Comparison of ENCODE assay signal across 8 cellular contexts in genomic region chr1:160251687-160252526, GRCh38. TPM values are rescaled to one million over a fixed set of nuclear protein-coding genes. Genes with fewer than 3 reads are reported as not detected.
A peak's percentile ranks its signal among the peaks of the same experiment; 100 is the strongest.
DNase-seq lines count a peak whose midpoint lies in the region; ATAC-seq and TF ChIP-seq lines count a peak whose summit lies in the region.

No MANE protein-coding gene starts in this region.

- no peak overlapping the region for H2AFZ ChIP-seq in smooth muscle cell (ENCODE audit: low read depth)

- peaks cover 98% of the 10 kb centered on the region for H4K20me1 ChIP-seq in smooth muscle cell (ENCODE audit: low read depth)

- no peak for ATAC-seq in HG03457 (IDR thresholded peaks at IDR 0.05; ENCODE audit: unreplicated experiment)

- 73% methylated on average over 5 of the region's 5 CpGs for WGBS in smooth muscle cell (ENCODE audit: low lambda C conversion rate)

- H3K4me2 ChIP-seq in smooth muscle cell, result no peak overlapping the region

- peak; percentile 76 for TF ChIP-seq CTCF in brain microvascular endothelial cell (IDR thresholded peaks at IDR 0.05; ENCODE audit: low read depth, low read length, missing control alignments)
- TF ChIP-seq CTCF in smooth muscle cell (IDR thresholded peaks at IDR 0.05; ENCODE audit: borderline replicate concordance, insufficient read depth, poor library complexity, severe bottlenecking), result peak; percentile 61

- H3K27ac ChIP-seq in brain microvascular endothelial cell (no peak overlapping the region), smooth muscle cell (ENCODE audit: low read depth) (peak overlapping the region; percentile 50)

- no peak overlapping the region for H3K4me3 ChIP-seq in H7 (ENCODE audit: insufficient read depth, low read depth, low read length)
- H3K4me3 ChIP-seq in brain microvascular endothelial cell (ENCODE audit: low read depth, low read length), result no peak overlapping the region
- no peak overlapping the region for H3K4me3 ChIP-seq in smooth muscle cell

- in situ Hi-C loops in brain microvascular endothelial cell (cut with HindIII; ENCODE audit: low pct_ligation_motif_present, low sequenced_read_pairs), result no loop called here

- peaks cover 7% of the 10 kb centered on the region for H3F3A ChIP-seq in smooth muscle cell (ENCODE audit: low read depth)

- H3K27me3 ChIP-seq in H7 (ENCODE audit: control insufficient read depth, insufficient read depth, low read length) (no peaks in the 10 kb centered on the region), brain microvascular endothelial cell (replicated peaks) (no peaks in the 10 kb centered on the region), smooth muscle cell (ENCODE audit: low read depth) (no peaks in the 10 kb centered on the region)

- no peak overlapping the region for H3K9ac ChIP-seq in smooth muscle cell (ENCODE audit: low read depth)

- no peaks in the 10 kb centered on the region for H3K9me3 ChIP-seq in smooth muscle cell (replicated peaks; ENCODE audit: low read depth)

- H3K36me3 ChIP-seq in H7 (replicated peaks; ENCODE audit: control insufficient read depth, insufficient read depth, low read length) (peaks cover 2% of the 10 kb centered on the region; the same call in 1 of the 2 replicates), brain microvascular endothelial cell (replicated peaks) (no peaks in the 10 kb centered on the region), smooth muscle cell (ENCODE audit: low read depth) (no peaks in the 10 kb centered on the region)

- DNase-seq in DMS114 treated with DMSO at 0.1 percent for 48 hours (lab: John Stamatoyannopoulos, UW; ENCODE audit: unreplicated experiment) (peak; percentile 68), H7 (peak; percentile 62), NCI-H1694 treated with DMSO at 0.1 percent for 48 hours (lab: John Stamatoyannopoulos, UW) (peak; percentile 86), T-helper 22 cell (ENCODE audit: low read depth) (peak; percentile 21), brain microvascular endothelial cell (peak; percentile 61), iPS-NIHi11 (ENCODE audit: low spot score) (peak; percentile 71), smooth muscle cell (lab: John Stamatoyannopoulos, UW; ENCODE audit: unreplicated experiment) (no peak)

- H3K4me1 ChIP-seq in smooth muscle cell (ENCODE audit: low read depth), result peaks cover 5% of the 10 kb centered on the region

- H3K79me2 ChIP-seq in smooth muscle cell (ENCODE audit: low read depth), result peaks cover 60% of the 10 kb centered on the region

RNA-seq across cellular contexts. Expression of gene DCAF8, which starts 10.4 kb away (rescaled TPM):
- total RNA-seq in H7 (2014; rRNA removed; shearing (Covaris generic)), result 129 and 184 TPM in 2 replicates
- total RNA-seq in smooth muscle cell, result 56.7 and 63.6 TPM in 2 replicates
- 79.9 and 92.6 TPM in 2 replicates for polyA plus RNA-seq in smooth muscle cell

RNA-seq across cellular contexts. Expression of gene PEX19, which starts 33.0 kb away (rescaled TPM):
- total RNA-seq in H7 (2014; rRNA removed; shearing (Covaris generic)), result 81.9 and 107 TPM in 2 replicates
- 40.2 and 47.1 TPM in 2 replicates for total RNA-seq in smooth muscle cell
- polyA plus RNA-seq in smooth muscle cell, result 29.2 and 34.5 TPM in 2 replicates

RNA-seq across cellular contexts. Expression of gene PEA15, which starts 46.7 kb away (rescaled TPM):
- total RNA-seq in H7 (2014; rRNA removed; shearing (Covaris generic)), result 75.6 and 81.4 TPM in 2 replicates
- 85.0 and 115 TPM in 2 replicates for total RNA-seq in smooth muscle cell
- polyA plus RNA-seq in smooth muscle cell, result 73.1 and 80.6 TPM in 2 replicates
